30 cellular contexts compared by ENCODE assay signal in genomic region chr19:2362039-2362969, GRCh38. TPM values are rescaled to one million over a fixed set of nuclear protein-coding genes. Genes with fewer than 3 reads are reported as not detected.
"Had no signal": no experiment of that assay in that cellular context is flagged by ENCODE, and none has a peak within 500 bp of the region (broad histone marks: within the 10 kb centered on the region; RNA-seq: fewer than 3 reads in every experiment).

No MANE protein-coding gene starts in this region.

- H3K36me3 ChIP-seq: colonic mucosa, esophagus muscularis mucosa, gastrocnemius medialis, tibial nerve, uterus had no signal

- H3K9me3 ChIP-seq: colonic mucosa, esophagus muscularis mucosa, gastrocnemius medialis, uterus had no signal

- DNase-seq: activated B cell treated with CpG ODN at 0.5 μM for 24 hours; activated CD4-positive, alpha-beta T cell treated with anti-CD3 and anti-CD28 coated beads for 36 hours; activated CD4-positive, alpha-beta T cell treated with anti-CD3 and anti-CD28 coated beads, Interleukin-2, amount 50 U/mL, for 48 hours; activated CD8-positive, alpha-beta memory T cell treated with anti-CD3 and anti-CD28 coated beads, Interleukin-2, amount 50 U/mL, for 48 hours; activated naive CD4-positive, alpha-beta T cell treated with Interleukin-2 at 50 U/mL for 16 hours; activated naive CD8-positive, alpha-beta T cell treated with anti-CD3 and anti-CD28 coated beads for 36 hours; activated T-cell treated with anti-CD3 and anti-CD28 coated beads, Interleukin-2, amount 50 U/mL, for 4 hours; colonic mucosa; dorsolateral prefrontal cortex; effector memory CD8-positive, alpha-beta T cell; gastrocnemius medialis; hippocampal formation; left cardiac atrium; right cardiac atrium; stimulated activated CD4-positive, alpha-beta T cell treated with anti-CD3 and anti-CD28 coated beads, Interleukin-12 subunit alpha, Interleukin-12 subunit beta, amount 100 ng/mL, for 4 hours; stimulated activated CD4-positive, alpha-beta T cell treated with anti-CD3 and anti-CD28 coated beads, Interleukin-4, amount 100 ng/mL, for 4 hours; T-helper 17 cell; uterus had no signal

- H3K79me2 ChIP-seq: parathyroid adenoma had no signal

- H3K4me3 Mint-ChIP-seq: activated B cell treated with CpG ODN at 0.5 μM for 24 hours; activated CD4-positive, alpha-beta T cell treated with anti-CD3 and anti-CD28 coated beads for 36 hours; activated naive CD8-positive, alpha-beta T cell treated with anti-CD3 and anti-CD28 coated beads for 36 hours; activated T-cell treated with anti-CD3 and anti-CD28 coated beads, Interleukin-2, amount 50 U/mL, for 4 hours; central memory CD8-positive, alpha-beta T cell; effector memory CD8-positive, alpha-beta T cell; memory B cell; natural killer cell treated with Interleukin-12 subunit alpha and Interleukin-12 subunit beta and Interleukin-15 and Interleukin-18, amount 100 ng/mL, for 72 hours; stimulated activated naive CD8-positive, alpha-beta T cell treated with anti-CD3 and anti-CD28 coated beads, Interleukin-15, Interleukin-2, amounts not matched to agents 100 ng/mL and 50 ng/mL, for 24 hours; T-helper 17 cell had no signal

- ATAC-seq: activated CD4-positive, alpha-beta T cell treated with anti-CD3 and anti-CD28 coated beads for 36 hours; activated T-cell treated with anti-CD3 and anti-CD28 coated beads, Interleukin-2, amount 50 U/mL, for 4 hours; effector memory CD8-positive, alpha-beta T cell; gastrocnemius medialis; left cardiac atrium; natural killer cell treated with Interleukin-12 subunit alpha and Interleukin-12 subunit beta and Interleukin-15 and Interleukin-18, amount 100 ng/mL, for 72 hours; right cardiac atrium; T-helper 17 cell had no signal

- H2AFZ ChIP-seq: parathyroid adenoma had no signal

- H3K4me1 ChIP-seq: colonic mucosa, gastrocnemius medialis, parathyroid adenoma, uterus had no signal

- H3K9ac ChIP-seq: parathyroid adenoma had no signal

- H3K27ac Mint-ChIP-seq: activated B cell treated with CpG ODN at 0.5 μM for 24 hours; activated CD4-positive, alpha-beta T cell treated with anti-CD3 and anti-CD28 coated beads for 36 hours; activated naive CD8-positive, alpha-beta T cell treated with anti-CD3 and anti-CD28 coated beads for 36 hours; effector memory CD8-positive, alpha-beta T cell; memory B cell; natural killer cell treated with Interleukin-12 subunit alpha and Interleukin-12 subunit beta and Interleukin-15 and Interleukin-18, amount 100 ng/mL, for 72 hours; stimulated activated naive CD8-positive, alpha-beta T cell treated with anti-CD3 and anti-CD28 coated beads, Interleukin-15, Interleukin-2, amounts not matched to agents 100 ng/mL and 50 ng/mL, for 24 hours; T-helper 17 cell had no signal

- H3K4me1 Mint-ChIP-seq: central memory CD8-positive, alpha-beta T cell had no signal

- H3K36me3 Mint-ChIP-seq: activated naive CD8-positive, alpha-beta T cell treated with anti-CD3 and anti-CD28 coated beads for 36 hours; memory B cell; natural killer cell treated with Interleukin-12 subunit alpha and Interleukin-12 subunit beta and Interleukin-15 and Interleukin-18, amount 100 ng/mL, for 72 hours had no signal

- H3K27ac ChIP-seq: colonic mucosa, dorsolateral prefrontal cortex, esophagus muscularis mucosa, gastrocnemius medialis, parathyroid adenoma, tibial nerve, uterus had no signal

- H3K4me3 ChIP-seq: colonic mucosa, esophagus muscularis mucosa, gastrocnemius medialis, tibial nerve, uterus had no signal

- FAIRE-seq: astrocyte, endothelial cell of umbilical vein had no signal

- H3K9me3 Mint-ChIP-seq: activated B cell treated with CpG ODN at 0.5 μM for 24 hours; activated naive CD8-positive, alpha-beta T cell treated with anti-CD3 and anti-CD28 coated beads for 36 hours; activated T-cell treated with anti-CD3 and anti-CD28 coated beads, Interleukin-2, amount 50 U/mL, for 4 hours; central memory CD8-positive, alpha-beta T cell; effector memory CD8-positive, alpha-beta T cell; natural killer cell treated with Interleukin-12 subunit alpha and Interleukin-12 subunit beta and Interleukin-15 and Interleukin-18, amount 100 ng/mL, for 72 hours; stimulated activated naive CD8-positive, alpha-beta T cell treated with anti-CD3 and anti-CD28 coated beads, Interleukin-15, Interleukin-2, amounts not matched to agents 100 ng/mL and 50 ng/mL, for 24 hours had no signal

RNA-seq across cellular contexts. Expression of gene TMPRSS9, which starts 2.2 kb away (rescaled TPM):
- total RNA-seq: activated B cell treated with CpG ODN at 0.5 μM for 24 hours; activated CD4-positive, alpha-beta T cell treated with anti-CD3 and anti-CD28 coated beads for 36 hours; activated CD8-positive, alpha-beta memory T cell treated with anti-CD3 and anti-CD28 coated beads for 36 hours; activated naive CD8-positive, alpha-beta T cell treated with anti-CD3 and anti-CD28 coated beads for 36 hours; activated T-cell treated with anti-CD3 and anti-CD28 coated beads, Interleukin-2, amount 50 U/mL, for 4 hours; endothelial cell of umbilical vein; gastrocnemius medialis; left cardiac atrium; natural killer cell treated with Interleukin-12 subunit alpha and Interleukin-12 subunit beta and Interleukin-15 and Interleukin-18, amount 100 ng/mL, for 72 hours; pulmonary artery endothelial cell; T-helper 17 cell; tibial nerve had no signal
- polyA plus RNA-seq: endothelial cell of umbilical vein, right cardiac atrium had no signal

RNA-seq across cellular contexts. Expression of gene LINGO3, which starts 54.4 kb away (rescaled TPM):
- total RNA-seq: activated CD4-positive, alpha-beta T cell treated with anti-CD3 and anti-CD28 coated beads for 36 hours; activated T-cell treated with anti-CD3 and anti-CD28 coated beads, Interleukin-2, amount 50 U/mL, for 4 hours; astrocyte; endothelial cell of umbilical vein; esophagus muscularis mucosa; gastrocnemius medialis; left cardiac atrium; pulmonary artery endothelial cell; right cardiac atrium; skeletal muscle tissue; uterus had no signal
- polyA plus RNA-seq: endothelial cell of umbilical vein, right cardiac atrium had no signal
